2 cellular contexts compared by ENCODE assay signal in the genomic region with DNA sequence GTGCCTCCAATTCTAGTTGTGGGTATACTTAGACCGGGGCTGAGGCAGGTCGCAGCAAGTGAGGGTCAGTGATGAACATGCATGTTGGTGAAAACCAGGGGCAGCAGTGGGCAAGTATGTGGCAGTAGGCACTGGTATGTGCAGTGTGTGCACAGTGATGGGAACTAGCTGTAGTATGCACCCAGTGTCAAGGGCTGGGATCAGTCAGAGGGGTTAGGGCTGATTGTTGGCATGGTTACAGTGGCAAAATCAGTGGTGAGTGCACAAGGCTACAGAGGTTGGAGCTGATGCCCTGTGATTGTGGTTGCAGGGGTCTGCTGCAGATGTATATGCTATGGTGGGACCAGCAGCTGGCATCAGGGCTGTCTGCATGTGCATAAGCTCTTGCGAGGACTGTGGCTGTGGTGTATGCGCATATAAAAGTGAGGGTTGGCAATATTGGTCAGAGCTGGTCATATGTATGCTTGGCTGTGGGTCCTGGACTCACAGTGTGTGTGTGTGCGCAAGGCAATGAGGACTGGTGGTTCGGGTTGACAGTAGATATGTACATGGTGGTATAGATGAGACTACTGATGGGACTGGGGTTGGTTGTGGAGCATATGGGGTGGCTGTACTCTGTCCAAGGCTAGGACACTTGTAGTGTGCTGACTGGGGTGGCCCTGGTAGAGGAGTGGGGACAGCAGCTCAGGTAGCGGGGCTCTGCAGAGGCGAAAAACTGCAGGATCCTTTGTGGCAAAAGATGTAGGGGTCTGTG.
TF ChIP-seq lines count a peak whose summit lies in the region.

No MANE protein-coding gene starts in this region.

TF ChIP-seq in GM12891, 5 proteins besides CTCF, POLR2A, EP300 and RAD21:
- no peak for TF ChIP-seq POLR2AphosphoS5 (IDR thresholded peaks at IDR 0.05; ENCODE audit: low read depth, low read length)
- TF ChIP-seq POU2F2 (IDR thresholded peaks at IDR 0.05; ENCODE audit: low read depth, low read length), result no peak
- TF ChIP-seq SPI1 (IDR thresholded peaks at IDR 0.05; ENCODE audit: low read depth, low read length), result no peak
- no peak for TF ChIP-seq TAF1 (IDR thresholded peaks at IDR 0.05; ENCODE audit: low read depth, low read length)
- TF ChIP-seq PAX5 (IDR thresholded peaks at IDR 0.05; ENCODE audit: insufficient read depth, low read length, severe bottlenecking), result no peak

TF ChIP-seq in GM12878, 131 proteins besides CTCF, POLR2A, EP300 and RAD21:
- no peak for TF ChIP-seq MTA3 (IDR thresholded peaks at IDR 0.05; ENCODE audit: borderline replicate concordance, low read length)
- TF ChIP-seq SUPT20H (IDR thresholded peaks at IDR 0.05; ENCODE audit: borderline replicate concordance, control insufficient read depth, low read depth, low read length), result no peak
- TF ChIP-seq PAX8 (IDR thresholded peaks at IDR 0.05), result no peak
- no peak for TF ChIP-seq KDM1A (IDR thresholded peaks at IDR 0.05; ENCODE audit: borderline replicate concordance)
- TF ChIP-seq SIX5 (IDR thresholded peaks at IDR 0.05; ENCODE audit: low read depth, low read length, severe bottlenecking), result no peak
- TF ChIP-seq, protein P1, sequence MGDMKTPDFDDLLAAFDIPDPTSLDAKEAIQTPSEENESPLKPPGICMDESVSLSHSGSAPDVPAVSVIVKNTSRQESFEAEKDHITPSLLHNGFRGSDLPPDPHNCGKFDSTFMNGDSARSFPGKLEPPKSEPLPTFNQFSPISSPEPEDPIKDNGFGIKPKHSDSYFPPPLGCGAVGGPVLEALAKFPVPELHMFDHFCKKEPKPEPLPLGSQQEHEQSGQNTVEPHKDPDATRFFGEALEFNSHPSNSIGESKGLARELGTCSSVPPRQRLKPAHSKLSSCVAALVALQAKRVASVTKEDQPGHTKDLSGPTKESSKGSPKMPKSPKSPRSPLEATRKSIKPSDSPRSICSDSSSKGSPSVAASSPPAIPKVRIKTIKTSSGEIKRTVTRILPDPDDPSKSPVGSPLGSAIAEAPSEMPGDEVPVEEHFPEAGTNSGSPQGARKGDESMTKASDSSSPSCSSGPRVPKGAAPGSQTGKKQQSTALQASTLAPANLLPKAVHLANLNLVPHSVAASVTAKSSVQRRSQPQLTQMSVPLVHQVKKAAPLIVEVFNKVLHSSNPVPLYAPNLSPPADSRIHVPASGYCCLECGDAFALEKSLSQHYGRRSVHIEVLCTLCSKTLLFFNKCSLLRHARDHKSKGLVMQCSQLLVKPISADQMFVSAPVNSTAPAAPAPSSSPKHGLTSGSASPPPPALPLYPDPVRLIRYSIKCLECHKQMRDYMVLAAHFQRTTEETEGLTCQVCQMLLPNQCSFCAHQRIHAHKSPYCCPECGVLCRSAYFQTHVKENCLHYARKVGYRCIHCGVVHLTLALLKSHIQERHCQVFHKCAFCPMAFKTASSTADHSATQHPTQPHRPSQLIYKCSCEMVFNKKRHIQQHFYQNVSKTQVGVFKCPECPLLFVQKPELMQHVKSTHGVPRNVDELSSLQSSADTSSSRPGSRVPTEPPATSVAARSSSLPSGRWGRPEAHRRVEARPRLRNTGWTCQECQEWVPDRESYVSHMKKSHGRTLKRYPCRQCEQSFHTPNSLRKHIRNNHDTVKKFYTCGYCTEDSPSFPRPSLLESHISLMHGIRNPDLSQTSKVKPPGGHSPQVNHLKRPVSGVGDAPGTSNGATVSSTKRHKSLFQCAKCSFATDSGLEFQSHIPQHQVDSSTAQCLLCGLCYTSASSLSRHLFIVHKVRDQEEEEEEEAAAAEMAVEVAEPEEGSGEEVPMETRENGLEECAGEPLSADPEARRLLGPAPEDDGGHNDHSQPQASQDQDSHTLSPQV (IDR thresholded peaks at IDR 0.05), result no peak
- no peak for TF ChIP-seq CREB1 (IDR thresholded peaks at IDR 0.05; ENCODE audit: low read depth)
- TF ChIP-seq, protein P2, sequence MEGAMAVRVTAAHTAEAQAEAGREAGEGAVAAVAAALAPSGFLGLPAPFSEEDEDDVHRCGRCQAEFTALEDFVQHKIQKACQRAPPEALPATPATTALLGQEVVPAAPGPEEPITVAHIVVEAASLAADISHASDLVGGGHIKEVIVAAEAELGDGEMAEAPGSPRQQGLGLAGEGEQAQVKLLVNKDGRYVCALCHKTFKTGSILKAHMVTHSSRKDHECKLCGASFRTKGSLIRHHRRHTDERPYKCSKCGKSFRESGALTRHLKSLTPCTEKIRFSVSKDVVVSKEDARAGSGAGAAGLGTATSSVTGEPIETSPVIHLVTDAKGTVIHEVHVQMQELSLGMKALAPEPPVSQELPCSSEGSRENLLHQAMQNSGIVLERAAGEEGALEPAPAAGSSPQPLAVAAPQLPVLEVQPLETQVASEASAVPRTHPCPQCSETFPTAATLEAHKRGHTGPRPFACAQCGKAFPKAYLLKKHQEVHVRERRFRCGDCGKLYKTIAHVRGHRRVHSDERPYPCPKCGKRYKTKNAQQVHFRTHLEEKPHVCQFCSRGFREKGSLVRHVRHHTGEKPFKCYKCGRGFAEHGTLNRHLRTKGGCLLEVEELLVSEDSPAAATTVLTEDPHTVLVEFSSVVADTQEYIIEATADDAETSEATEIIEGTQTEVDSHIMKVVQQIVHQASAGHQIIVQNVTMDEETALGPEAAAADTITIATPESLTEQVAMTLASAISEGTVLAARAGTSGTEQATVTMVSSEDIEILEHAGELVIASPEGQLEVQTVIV (IDR thresholded peaks at IDR 0.05; ENCODE audit: borderline replicate concordance, partially characterized antibody), result no peak
- no peak for TF ChIP-seq NR2C2 (IDR thresholded peaks at IDR 0.05; ENCODE audit: borderline replicate concordance, control insufficient read depth, insufficient read length, low read depth)
- no peak for TF ChIP-seq SUZ12 (IDR thresholded peaks at IDR 0.05; ENCODE audit: unreplicated experiment)
- TF ChIP-seq CHD2 (IDR thresholded peaks at IDR 0.05; ENCODE audit: borderline replicate concordance, low read depth, low read length), result no peak
- no peak for TF ChIP-seq FOXM1 (IDR thresholded peaks at IDR 0.05; ENCODE audit: low read depth, low read length)
- no peak for TF ChIP-seq GATAD2B (conservative IDR thresholded peaks at IDR 0.05; ENCODE audit: low read depth)
- TF ChIP-seq CREM (IDR thresholded peaks at IDR 0.05; ENCODE audit: low read depth), result no peak
- no peak for TF ChIP-seq CBFB (IDR thresholded peaks at IDR 0.05; ENCODE audit: low read depth)
- no peak for TF ChIP-seq ZNF207 (IDR thresholded peaks at IDR 0.05; ENCODE audit: borderline replicate concordance)
- TF ChIP-seq ZNF622 (IDR thresholded peaks at IDR 0.05), result no peak
